18 cellular contexts compared by ENCODE assay signal in the genomic region with DNA sequence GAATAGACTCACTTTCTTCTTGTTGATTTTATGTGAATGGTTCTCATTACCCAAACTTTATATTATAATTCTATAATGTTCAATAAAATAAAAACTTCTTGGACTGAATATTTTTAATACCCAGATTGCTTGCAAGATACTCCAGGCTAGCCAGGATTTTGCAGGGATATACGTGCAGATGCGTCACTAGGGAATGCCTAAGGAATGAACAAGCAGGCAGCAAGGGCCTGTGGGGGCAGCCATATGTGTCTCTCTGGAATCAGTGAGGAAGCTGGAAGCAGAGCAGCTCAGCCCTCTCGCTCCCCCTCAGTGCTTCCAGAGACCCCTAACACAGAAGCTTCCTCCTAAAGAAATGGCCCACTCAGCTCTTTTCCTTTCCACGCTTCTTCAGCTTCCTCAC.
DNase-seq lines count a peak whose midpoint lies in the region; FAIRE-seq and TF ChIP-seq lines count a peak whose summit lies in the region.
"Had no signal": no experiment of that assay in that cellular context is flagged by ENCODE, and none has a peak within 500 bp of the region (broad histone marks: within the 10 kb centered on the region; RNA-seq: fewer than 3 reads in every experiment).

No MANE protein-coding gene starts in this region.

- peaks cover 7% of the 10 kb centered on the region for H3K4me1 Mint-ChIP-seq in astrocyte (ENCODE audit: low read depth, unreplicated experiment)
- H3K4me1 Mint-ChIP-seq: CD8-positive, alpha-beta memory T cell had no signal

- no peak for TF ChIP-seq CTCF in astrocyte (IDR thresholded peaks at IDR 0.05; ENCODE audit: insufficient read depth, low read depth, low read length)

- H3K14ac ChIP-seq in neuronal stem cell (ENCODE audit: low read length) = no peak overlapping the region

- H3K9me3 Mint-ChIP-seq in astrocyte (ENCODE audit: unreplicated experiment) = peaks cover 14% of the 10 kb centered on the region

- H2AFZ ChIP-seq in astrocyte (ENCODE audit: low read depth, low read length) (no peak overlapping the region), neuronal stem cell (ENCODE audit: low read length) (no peak overlapping the region)

- H3K36me3 Mint-ChIP-seq in astrocyte (ENCODE audit: low read depth, unreplicated experiment) = peaks cover 5% of the 10 kb centered on the region
- H3K36me3 Mint-ChIP-seq: CD8-positive, alpha-beta memory T cell had no signal

- H2BK15ac ChIP-seq in neuronal stem cell (ENCODE audit: low read length) = no peak overlapping the region

- H3K9ac ChIP-seq in astrocyte (ENCODE audit: low read length) (no peak overlapping the region), neuronal stem cell (ENCODE audit: low read depth, low read length, poor library complexity) (no peak overlapping the region)
- H3K9ac ChIP-seq: BLaER1 had no signal

- H4K8ac ChIP-seq in neuronal stem cell (ENCODE audit: low read depth, low read length) = no peak overlapping the region

- H3K27me3 ChIP-seq in astrocyte (ENCODE audit: insufficient read depth, low read length) (no peaks in the 10 kb centered on the region), neuronal stem cell (ENCODE audit: control insufficient read depth in 3 of 3, insufficient read depth in 3 of 3, low read depth in 1 of 3, low read length in 3 of 3) (no peaks in the 10 kb centered on the region)
- H3K27me3 ChIP-seq: BLaER1 had no signal

- no peaks in the 10 kb centered on the region for H3K79me1 ChIP-seq in neuronal stem cell (ENCODE audit: low read depth, low read length)

- DNase-seq in ELR (ENCODE audit: low read depth) (peak; percentile 87), astrocyte (ENCODE audit: low read depth) (peak; percentile 75), neuronal stem cell (ENCODE audit: low spot score) (no peak), midbrain (lab: John Stamatoyannopoulos, UW) (no peak), NCI-H1105 (lab: John Stamatoyannopoulos, UW) (no peak), D341Med (ENCODE audit: low spot score) (no peak), H54 (ENCODE audit: insufficient read length, low spot score) (no peak)
- DNase-seq: AML-193; Caco-2; CD8-positive, alpha-beta memory T cell; DMS53; GDM1; GOT3 had no signal

- no peak overlapping the region for H3K4me3 Mint-ChIP-seq in astrocyte (ENCODE audit: unreplicated experiment)
- H3K4me3 Mint-ChIP-seq: CD8-positive, alpha-beta memory T cell had no signal

- no peaks in the 10 kb centered on the region for H3K27me3 Mint-ChIP-seq in astrocyte (ENCODE audit: low read depth, unreplicated experiment)
- H3K27me3 Mint-ChIP-seq: CD8-positive, alpha-beta memory T cell had no signal

- H3K4me2 ChIP-seq in astrocyte (ENCODE audit: low read length) (no peak overlapping the region), neuronal stem cell (ENCODE audit: insufficient read depth, low read length, poor library complexity, severe bottlenecking) (no peak overlapping the region)
- H3K4me2 ChIP-seq: BLaER1 had no signal

- no peak overlapping the region for H2BK120ac ChIP-seq in neuronal stem cell (ENCODE audit: low read depth, low read length)

- no peak overlapping the region for H3K4me3 ChIP-seq in astrocyte (ENCODE audit: insufficient read depth, low read depth, low read length)
- no peak overlapping the region for H3K4me3 ChIP-seq in neuronal stem cell (ENCODE audit: low read length in 2 of 2)
- H3K4me3 ChIP-seq: BLaER1, HAP-1, K562 had no signal

- H3K4me1 ChIP-seq in astrocyte (ENCODE audit: insufficient read depth, low read length) (peaks cover 16% of the 10 kb centered on the region), neuronal stem cell (ENCODE audit: control insufficient read depth in 2 of 2, insufficient read depth in 1 of 2, low read depth in 1 of 2, low read length in 2 of 2) (no peaks in the 10 kb centered on the region)
- H3K4me1 ChIP-seq: BLaER1, Caco-2, HAP-1 had no signal

- no peak overlapping the region for H2AK5ac ChIP-seq in neuronal stem cell (ENCODE audit: low read depth, low read length)

- TF ChIP-seq POLR2A in H54 (IDR thresholded peaks at IDR 0.05; ENCODE audit: low read depth, low read length) = no peak

- H3K9me3 ChIP-seq in astrocyte (ENCODE audit: insufficient read depth, low read depth, low read length) (no peaks in the 10 kb centered on the region), neuronal stem cell (replicated peaks in 1 of 2; ENCODE audit: control insufficient read depth in 2 of 2, insufficient read depth in 1 of 2, low read depth in 1 of 2, low read length in 2 of 2) (no peaks in the 10 kb centered on the region)
- H3K9me3 ChIP-seq: Caco-2, HAP-1 had no signal

- no peak overlapping the region for H3K23ac ChIP-seq in neuronal stem cell (ENCODE audit: low read depth, low read length, poor library complexity)

- H3K4ac ChIP-seq in neuronal stem cell (ENCODE audit: low read length) = no peak overlapping the region

- WGBS in neuronal stem cell (ENCODE audit: extremely low coverage in 2 of 2, insufficient read length in 2 of 2, insufficient replicate concordance in 1 of 2), 2 donors = no CpG with 5 or more reads among the region's 4 CpGs

- H3K27ac ChIP-seq in astrocyte (ENCODE audit: low read depth, low read length) (peak overlapping the region; percentile 49), neuronal stem cell (replicated peaks; ENCODE audit: low read length) (no peak overlapping the region)
- H3K27ac ChIP-seq: BLaER1, HL-60 had no signal

- H4K20me1 ChIP-seq in astrocyte (ENCODE audit: insufficient read depth, low read length) = no peaks in the 10 kb centered on the region
- H4K20me1 ChIP-seq: BLaER1 had no signal

- H2BK5ac ChIP-seq in neuronal stem cell (ENCODE audit: low read length) = no peak overlapping the region

- H3K27ac Mint-ChIP-seq in astrocyte (ENCODE audit: unreplicated experiment) = no peak overlapping the region
- H3K27ac Mint-ChIP-seq: CD8-positive, alpha-beta memory T cell had no signal

- H3K36me3 ChIP-seq in astrocyte (ENCODE audit: insufficient read depth, low read length) = no peaks in the 10 kb centered on the region
- no peaks in the 10 kb centered on the region for H3K36me3 ChIP-seq in neuronal stem cell (replicated peaks in 1 of 2; ENCODE audit: control insufficient read depth in 2 of 2, insufficient read depth in 2 of 2, low read length in 2 of 2)
- H3K36me3 ChIP-seq: BLaER1, HAP-1 had no signal

- no peak overlapping the region for H2BK12ac ChIP-seq in neuronal stem cell (ENCODE audit: low read length)

- no peak overlapping the region for H4K91ac ChIP-seq in neuronal stem cell (ENCODE audit: low read depth, low read length, poor library complexity)

- H3K18ac ChIP-seq in neuronal stem cell (ENCODE audit: low read length) = peak overlapping the region; percentile 28

- no peak for FAIRE-seq in astrocyte (lab: Jason Lieb, UNC)
- no peak for FAIRE-seq in H54 (lab: Jason Lieb, UNC)
- FAIRE-seq: GM12892, K562 had no signal

- H3K79me2 ChIP-seq in astrocyte (ENCODE audit: insufficient read depth, low read length) = no peaks in the 10 kb centered on the region

Comparison
In these comparisons a context has a peak if more than half of its experiments do, and no peak if none do; other contexts are left out.
1. DNase-seq: peak in ELR (single experiment) and astrocyte (single experiment); none in neuronal stem cell (single experiment), midbrain (single experiment), NCI-H1105 (single experiment), D341Med (single experiment) and H54 (single experiment).